Comparison of ENCODE assay signal across 1 cellular context in the genomic region with DNA sequence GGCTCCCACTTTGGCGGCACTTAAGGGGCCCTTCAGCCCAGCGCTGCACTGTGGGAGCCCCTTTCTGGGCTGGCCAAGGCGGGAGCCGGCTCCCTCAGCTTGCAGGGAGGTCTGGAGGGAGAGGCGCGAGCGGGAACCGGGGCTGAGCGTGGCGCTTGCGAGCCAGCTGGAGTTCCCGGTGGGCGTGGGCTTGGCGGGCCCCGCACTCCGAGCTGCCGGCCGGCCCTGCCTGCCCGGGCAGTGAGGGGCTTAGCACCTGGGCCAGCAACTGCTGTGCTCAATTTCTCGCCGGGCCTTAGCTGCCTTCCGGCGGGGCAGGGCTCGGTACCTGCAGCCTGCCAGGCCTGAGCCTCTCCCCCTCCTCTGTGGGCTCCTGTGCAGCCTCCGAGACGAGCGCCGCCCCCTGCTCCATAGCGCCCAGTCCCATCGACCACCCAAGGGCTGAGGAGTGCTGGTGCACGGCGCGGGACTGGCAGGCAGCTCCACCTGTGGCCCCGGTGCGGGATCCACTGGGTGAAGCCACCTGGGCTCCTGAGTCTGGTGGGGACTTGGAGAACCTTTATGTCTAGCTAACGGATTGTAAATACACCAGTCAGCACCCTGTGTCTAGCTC. TPM values are rescaled to one million over a fixed set of nuclear protein-coding genes. Genes with fewer than 3 reads are reported as not detected.
"Had no signal": no experiment of that assay in that cellular context is flagged by ENCODE, and none has a peak within 500 bp of the region (broad histone marks: within the 10 kb centered on the region; RNA-seq: fewer than 3 reads in every experiment).

No MANE protein-coding gene starts in this region.

RNA-seq across cellular contexts. Expression of a gene that starts 8.8 kb away (rescaled TPM):
- polyA plus RNA-seq: aorta had no signal
